Comparison of ENCODE assay signal across 19 cellular contexts in the genomic region with DNA sequence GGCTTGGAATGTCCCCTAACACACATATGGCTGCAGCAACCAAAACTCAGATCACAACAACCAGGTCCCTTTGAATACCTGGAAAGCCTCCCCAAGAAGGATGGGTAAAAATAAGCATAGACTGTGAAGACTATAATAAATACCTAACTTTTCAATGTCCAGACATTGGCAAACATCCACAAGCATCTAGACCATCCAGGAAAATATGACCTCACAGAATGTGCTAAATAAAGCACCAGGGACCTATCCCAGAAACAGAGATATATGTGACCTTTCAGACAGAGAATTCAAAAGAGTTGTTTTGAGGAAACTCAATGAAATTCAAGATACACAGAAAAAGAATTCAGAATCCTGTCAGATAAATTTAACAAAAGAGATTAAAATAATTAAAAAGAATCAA.
"Had no signal": no experiment of that assay in that cellular context is flagged by ENCODE, and none has a peak within 500 bp of the region (broad histone marks: within the 10 kb centered on the region; RNA-seq: fewer than 3 reads in every experiment).

No MANE protein-coding gene starts in this region.

- ATAC-seq: activated CD8-positive, alpha-beta T cell treated with anti-CD3 and anti-CD28 coated beads for 36 hours; esophagus mucosa; stimulated activated naive B cell treated with anti-CD40 and anti-IgM and Interleukin-4, amounts not matched to agents 10 μg/mL and 1 μg/mL and 100 μg/mL, for 72 hours had no signal

- H3K4me3 Mint-ChIP-seq: activated B cell treated with CpG ODN at 0.5 μM for 24 hours; activated CD8-positive, alpha-beta T cell treated with anti-CD3 and anti-CD28 coated beads for 36 hours; activated naive CD8-positive, alpha-beta T cell; naive B cell; neural progenitor cell; stimulated activated naive B cell treated with anti-CD40 and anti-IgM and Interleukin-4, amounts not matched to agents 10 μg/mL and 1 μg/mL and 100 μg/mL, for 72 hours; T-helper 2 cell treated with Interferon-gamma antibody and Interleukin-4, amounts not matched to agents 5 μg/mL and 100 μg/mL, for 36 hours had no signal

- H3K4me1 ChIP-seq: neural progenitor cell had no signal

- FAIRE-seq: endometrium, frontal cortex, islet of Langerhans, urothelium cell line had no signal

- H3K27ac ChIP-seq: cardiac muscle cell, neural progenitor cell, ovary, tibial artery had no signal

- H3K36me3 Mint-ChIP-seq: naive B cell; neural progenitor cell; stimulated activated naive B cell treated with anti-CD40 and anti-IgM and Interleukin-4, amounts not matched to agents 10 μg/mL and 1 μg/mL and 100 μg/mL, for 72 hours had no signal

- H3K9me3 ChIP-seq: ovary had no signal

- H3K9me3 Mint-ChIP-seq: T-helper 2 cell treated with Interferon-gamma antibody and Interleukin-4, amounts not matched to agents 5 μg/mL and 100 μg/mL, for 36 hours had no signal

- H3K4me2 ChIP-seq: neural progenitor cell had no signal

- H3K4me1 Mint-ChIP-seq: activated B cell treated with CpG ODN at 0.5 μM for 24 hours; naive B cell; neural progenitor cell; stimulated activated naive B cell treated with anti-CD40 and anti-IgM and Interleukin-4, amounts not matched to agents 10 μg/mL and 1 μg/mL and 100 μg/mL, for 72 hours had no signal

- DNase-seq: activated B cell treated with CpG ODN at 0.5 μM for 24 hours; activated CD4-positive, alpha-beta T cell treated with anti-CD3 and anti-CD28 coated beads for 48 hours; activated CD8-positive, alpha-beta T cell treated with anti-CD3 and anti-CD28 coated beads for 36 hours; activated effector memory CD4-positive, alpha-beta T cell treated with anti-CD3 and anti-CD28 coated beads, Interleukin-2, amount 50 U/mL, for 16 hours; activated T-cell treated with anti-CD3 and anti-CD28 coated beads, Interleukin-2, amount 50 U/mL, for 48 hours; naive B cell; ovary; stimulated activated CD4-positive, alpha-beta T cell treated with anti-CD3 and anti-CD28 coated beads, Interleukin-2, amount 100 ng/mL, for 48 hours; stimulated activated naive B cell treated with anti-CD40 and anti-IgM and Interleukin-4, amounts not matched to agents 10 μg/mL and 1 μg/mL and 100 μg/mL, for 72 hours; tibial artery had no signal

- H3K9ac ChIP-seq: neural progenitor cell had no signal

- H3K27ac Mint-ChIP-seq: activated B cell treated with CpG ODN at 0.5 μM for 24 hours; activated CD8-positive, alpha-beta T cell treated with anti-CD3 and anti-CD28 coated beads for 36 hours; activated naive CD8-positive, alpha-beta T cell; neural progenitor cell; stimulated activated naive B cell treated with anti-CD40 and anti-IgM and Interleukin-4, amounts not matched to agents 10 μg/mL and 1 μg/mL and 100 μg/mL, for 72 hours; T-helper 2 cell treated with Interferon-gamma antibody and Interleukin-4, amounts not matched to agents 5 μg/mL and 100 μg/mL, for 36 hours had no signal

- H3K27me3 Mint-ChIP-seq: activated CD8-positive, alpha-beta T cell treated with anti-CD3 and anti-CD28 coated beads for 36 hours; activated naive CD8-positive, alpha-beta T cell had no signal

- H3K4me3 ChIP-seq: cardiac muscle cell, neural progenitor cell, ovary, tibial artery had no signal

- H2AFZ ChIP-seq: neural progenitor cell had no signal

- H3K27me3 ChIP-seq: cardiac muscle cell, neural progenitor cell, ovary, tibial artery had no signal

- H3K36me3 ChIP-seq: cardiac muscle cell, ovary had no signal
